In genomic region chrX:140292961-140293360, GRCh38 we compare ENCODE assay signal across 18 cellular contexts.
DNase-seq lines count a peak whose midpoint lies in the region; ATAC-seq and TF ChIP-seq lines count a peak whose summit lies in the region.
"Had no signal": no experiment of that assay in that cellular context is flagged by ENCODE, and none has a peak within 500 bp of the region (broad histone marks: within the 10 kb centered on the region; RNA-seq: fewer than 3 reads in every experiment).

No MANE protein-coding gene starts in this region.

- H3K27me3 Mint-ChIP-seq in type B pancreatic cell (peaks cover 5% of the 10 kb centered on the region), CD14-positive monocyte (ENCODE audit: low read depth in 3 of 3) (peaks cover 0 to under 1% (median 0%) of the 10 kb centered on the region in 3 donors)

- peak; percentile 51 for ATAC-seq in GM19351 (IDR thresholded peaks at IDR 0.05; ENCODE audit: unreplicated experiment)
- ATAC-seq: A549; CD8-positive, alpha-beta T cell; GM23338; K562 had no signal

- H3K27ac Mint-ChIP-seq in type B pancreatic cell (peak overlapping the region; percentile 79), CD14-positive monocyte (no peak overlapping the region)
- H3K27ac Mint-ChIP-seq: CD8-positive, alpha-beta T cell had no signal

- H3K4me3 Mint-ChIP-seq in type B pancreatic cell (peak overlapping the region; percentile 23), CD14-positive monocyte (no peak overlapping the region)
- H3K4me3 Mint-ChIP-seq: CD8-positive, alpha-beta T cell; GM23338 had no signal

- intact Hi-C loops in CD14-positive monocyte (cut with micrococcal nuclease): no loop called here

- no peaks in the 10 kb centered on the region for H3K4me1 Mint-ChIP-seq in type B pancreatic cell (ENCODE audit: unreplicated experiment)
- H3K4me1 Mint-ChIP-seq in CD14-positive monocyte: no peaks in the 10 kb centered on the region

- in situ Hi-C loops in SK-MEL-5 (cut with HindIII; ENCODE audit: low pct_unique_long_range_greater_than_20kb, low sequenced_read_pairs): no loop called here

- H3K36me3 Mint-ChIP-seq in type B pancreatic cell (no peaks in the 10 kb centered on the region), CD14-positive monocyte (no peaks in the 10 kb centered on the region)
- H3K36me3 Mint-ChIP-seq: CD8-positive, alpha-beta T cell had no signal

- TF ChIP-seq CTCF in type B pancreatic cell (conservative IDR thresholded peaks at IDR 0.05) (no peak), CD14-positive monocyte (IDR thresholded peaks at IDR 0.05) (no peak)

- DNase-seq in Kasumi-1 (lab: John Stamatoyannopoulos, UW): peak; percentile 21 to 25
- peak; percentile 67 for DNase-seq in SK-MEL-5 (ENCODE audit: low read depth, low spot score)
- no peak for DNase-seq in type B pancreatic cell (ENCODE audit: extremely low spot score, unreplicated experiment)
- no peak for DNase-seq in kidney tubule cell (ENCODE audit: low spot score)
- no peak for DNase-seq in CD14-positive monocyte (ENCODE audit: low spot score)
- DNase-seq in stimulated activated CD4-positive, alpha-beta T cell treated with anti-CD3 and anti-CD28 coated beads, Interleukin-15, amount 100 ng/mL, for 24 hours: no peak
- DNase-seq: BE2C; CD8-positive, alpha-beta T cell; COR-L47; DMS153; DMS79 treated with DMSO at 0.1 percent for 48 hours; EL; GDM1; H7 had no signal

- H3K9me3 Mint-ChIP-seq in type B pancreatic cell (no peaks in the 10 kb centered on the region), CD14-positive monocyte (peaks cover 0 to 4% (median 2%) of the 10 kb centered on the region in 7 donors)
- H3K9me3 Mint-ChIP-seq: CD8-positive, alpha-beta T cell; GM23338 had no signal

Comparison
In these comparisons a context has a peak if more than half of its experiments do, and no peak if none do; other contexts are left out.
1. DNase-seq: peak in Kasumi-1 (2 of 2) and SK-MEL-5 (single experiment); none in type B pancreatic cell (single experiment), kidney tubule cell (single experiment), CD14-positive monocyte (single experiment) and stimulated activated CD4-positive, alpha-beta T cell treated with anti-CD3 and anti-CD28 coated beads, Interleukin-15, amount 100 ng/mL, for 24 hours (single experiment).